Comparison of ENCODE assay signal across 12 cellular contexts in the genomic region with DNA sequence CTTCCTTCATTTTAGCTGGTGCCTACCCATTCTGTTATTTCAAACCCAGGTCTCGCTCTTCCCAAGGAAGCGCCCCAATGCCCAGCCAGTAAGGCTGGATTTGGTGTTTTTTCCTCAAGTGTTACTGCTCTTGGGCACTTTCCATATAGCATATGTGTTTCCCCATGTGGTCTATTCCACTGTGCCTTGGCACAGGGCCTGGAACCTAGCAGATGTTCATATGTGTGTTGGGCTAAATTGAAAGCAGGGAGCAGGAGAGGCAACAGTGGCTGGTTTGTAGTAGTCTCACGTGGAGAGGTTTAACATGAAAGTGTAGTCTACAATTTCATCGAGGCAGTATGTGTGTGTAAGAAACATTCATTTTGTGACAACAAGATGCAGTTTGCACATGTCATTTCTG. TPM values are rescaled to one million over a fixed set of nuclear protein-coding genes. Genes with fewer than 3 reads are reported as not detected.
DNase-seq lines count a peak whose midpoint lies in the region; ATAC-seq and TF ChIP-seq lines count a peak whose summit lies in the region.
"Had no signal": no experiment of that assay in that cellular context is flagged by ENCODE, and none has a peak within 500 bp of the region (broad histone marks: within the 10 kb centered on the region; RNA-seq: fewer than 3 reads in every experiment).

No MANE protein-coding gene starts in this region.

- H2AFZ ChIP-seq in GM23338 = no peak overlapping the region

- TF ChIP-seq CTCF in AG09309 (IDR thresholded peaks at IDR 0.05; ENCODE audit: control insufficient read depth, insufficient read depth, low read depth, low read length, missing control alignments) = no peak
- no peak for TF ChIP-seq CTCF in astrocyte of the cerebellum (IDR thresholded peaks at IDR 0.05; ENCODE audit: low read depth, low read length, missing control alignments)
- no peak for TF ChIP-seq CTCF in GM23338 (conservative IDR thresholded peaks at IDR 0.05; ENCODE audit: low read depth in 2 of 2)

- peaks cover 47% of the 10 kb centered on the region for H3K79me2 ChIP-seq in GM23338 (replicated peaks; ENCODE audit: insufficient read depth)

- no peak overlapping the region for H3K4me3 Mint-ChIP-seq in GM23338
- H3K4me3 Mint-ChIP-seq in activated naive CD8-positive, alpha-beta T cell treated with anti-CD3 and anti-CD28 coated beads, Interleukin-2, amount 50 U/mL, for 24 hours = no peak overlapping the region
- H3K4me3 Mint-ChIP-seq: CD4-positive, CD25-positive, alpha-beta regulatory T cell had no signal

- intact Hi-C loops in posterior vena cava (cut with DNase I) = no loop called here

- H3F3A ChIP-seq in GM23338 (replicated peaks; ENCODE audit: low read depth) = no peaks in the 10 kb centered on the region

- H3K36me3 ChIP-seq in GM23338 (ENCODE audit: insufficient read depth) = no peaks in the 10 kb centered on the region

- H3K27ac ChIP-seq in GM23338 (ENCODE audit: low read depth) = no peak overlapping the region
- H3K27ac ChIP-seq: neutrophil had no signal

- DNase-seq in AG09309 (ENCODE audit: low read depth) (peak; percentile 37), HCEC 1CT (peak; percentile 45), astrocyte of the cerebellum (ENCODE audit: low read depth) (peak; percentile 79), left lobe of liver (ENCODE audit: low spot score) (peak; percentile 53), GM23338 (ENCODE audit: low spot score) (no peak), SIG-M5 (lab: John Stamatoyannopoulos, UW) (no peak), posterior vena cava (ENCODE audit: low spot score) (no peak)
- DNase-seq in activated naive CD8-positive, alpha-beta T cell treated with anti-CD3 and anti-CD28 coated beads, Interleukin-2, amount 50 U/mL, for 24 hours = no peak
- DNase-seq: CD4-positive, CD25-positive, alpha-beta regulatory T cell; islet precursor cell; stimulated activated CD4-positive, alpha-beta T cell treated with anti-CD3 and anti-CD28 coated beads, Interleukin-4, amount 100 ng/mL, for 4 hours had no signal

- ATAC-seq in left lobe of liver = no peak
- ATAC-seq in GM23338 = no peak
- no peak for ATAC-seq in activated naive CD8-positive, alpha-beta T cell treated with anti-CD3 and anti-CD28 coated beads, Interleukin-2, amount 50 U/mL, for 24 hours

- no peaks in the 10 kb centered on the region for H3K27me3 ChIP-seq in GM23338 (ENCODE audit: insufficient read depth)
- H3K27me3 ChIP-seq: neutrophil had no signal

- no peak overlapping the region for H3K4me2 ChIP-seq in GM23338

- no peak overlapping the region for H3K4me3 ChIP-seq in AG09309 (ENCODE audit: control insufficient read depth, low read depth, low read length)
- no peak overlapping the region for H3K4me3 ChIP-seq in astrocyte of the cerebellum (ENCODE audit: low read depth, low read length)
- H3K4me3 ChIP-seq in GM23338 = no peak overlapping the region

- in situ Hi-C loops in astrocyte of the cerebellum (cut with HindIII; ENCODE audit: low sequenced_read_pairs) = no loop called here

- H3K9me3 Mint-ChIP-seq in GM23338 = no peaks in the 10 kb centered on the region
- H3K9me3 Mint-ChIP-seq in activated naive CD8-positive, alpha-beta T cell treated with anti-CD3 and anti-CD28 coated beads, Interleukin-2, amount 50 U/mL, for 24 hours = no peaks in the 10 kb centered on the region
- H3K9me3 Mint-ChIP-seq: CD4-positive, CD25-positive, alpha-beta regulatory T cell had no signal

- H4K20me1 ChIP-seq in GM23338 (replicated peaks; ENCODE audit: insufficient read depth) = peaks cover 4% of the 10 kb centered on the region; the same call in 1 of the 2 replicates

- no peaks in the 10 kb centered on the region for H3K27me3 Mint-ChIP-seq in GM23338 (ENCODE audit: insufficient read depth, low read depth, poor library complexity)
- H3K27me3 Mint-ChIP-seq in activated naive CD8-positive, alpha-beta T cell treated with anti-CD3 and anti-CD28 coated beads, Interleukin-2, amount 50 U/mL, for 24 hours = no peaks in the 10 kb centered on the region
- H3K27me3 Mint-ChIP-seq: CD4-positive, CD25-positive, alpha-beta regulatory T cell had no signal

- H3K4me1 ChIP-seq in GM23338 (ENCODE audit: insufficient read depth) = peaks cover 22% of the 10 kb centered on the region

- no peaks in the 10 kb centered on the region for H3K9me2 ChIP-seq in GM23338 (ENCODE audit: insufficient read depth)

- peaks cover 6% of the 10 kb centered on the region; the same call in 2 of the 3 replicates for H3K36me3 Mint-ChIP-seq in GM23338 (ENCODE audit: low read depth)
- H3K36me3 Mint-ChIP-seq in activated naive CD8-positive, alpha-beta T cell treated with anti-CD3 and anti-CD28 coated beads, Interleukin-2, amount 50 U/mL, for 24 hours (ENCODE audit: low read depth) = peaks cover 2% of the 10 kb centered on the region

- no peak overlapping the region for H3K27ac Mint-ChIP-seq in GM23338
- H3K27ac Mint-ChIP-seq in activated naive CD8-positive, alpha-beta T cell treated with anti-CD3 and anti-CD28 coated beads, Interleukin-2, amount 50 U/mL, for 24 hours = no peak overlapping the region

- H3K4me1 Mint-ChIP-seq in GM23338 = peaks cover 16% of the 10 kb centered on the region
- peaks cover 10% of the 10 kb centered on the region for H3K4me1 Mint-ChIP-seq in activated naive CD8-positive, alpha-beta T cell treated with anti-CD3 and anti-CD28 coated beads, Interleukin-2, amount 50 U/mL, for 24 hours

TF ChIP-seq in GM23338, 12 proteins besides CTCF, POLR2A, EP300 and RAD21:
- TF ChIP-seq, protein P1, sequence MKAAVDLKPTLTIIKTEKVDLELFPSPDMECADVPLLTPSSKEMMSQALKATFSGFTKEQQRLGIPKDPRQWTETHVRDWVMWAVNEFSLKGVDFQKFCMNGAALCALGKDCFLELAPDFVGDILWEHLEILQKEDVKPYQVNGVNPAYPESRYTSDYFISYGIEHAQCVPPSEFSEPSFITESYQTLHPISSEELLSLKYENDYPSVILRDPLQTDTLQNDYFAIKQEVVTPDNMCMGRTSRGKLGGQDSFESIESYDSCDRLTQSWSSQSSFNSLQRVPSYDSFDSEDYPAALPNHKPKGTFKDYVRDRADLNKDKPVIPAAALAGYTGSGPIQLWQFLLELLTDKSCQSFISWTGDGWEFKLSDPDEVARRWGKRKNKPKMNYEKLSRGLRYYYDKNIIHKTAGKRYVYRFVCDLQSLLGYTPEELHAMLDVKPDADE (IDR thresholded peaks at IDR 0.05) = no peak
- no peak for TF ChIP-seq CREB1 (CRISPR knock-in tag; IDR thresholded peaks at IDR 0.05; ENCODE audit: low read depth)
- TF ChIP-seq NANOG (IDR thresholded peaks at IDR 0.05; ENCODE audit: borderline replicate concordance) = no peak
- TF ChIP-seq EZH2phosphoT487 (IDR thresholded peaks at IDR 0.05; ENCODE audit: unreplicated experiment) = no peak
- TF ChIP-seq, protein P2, sequence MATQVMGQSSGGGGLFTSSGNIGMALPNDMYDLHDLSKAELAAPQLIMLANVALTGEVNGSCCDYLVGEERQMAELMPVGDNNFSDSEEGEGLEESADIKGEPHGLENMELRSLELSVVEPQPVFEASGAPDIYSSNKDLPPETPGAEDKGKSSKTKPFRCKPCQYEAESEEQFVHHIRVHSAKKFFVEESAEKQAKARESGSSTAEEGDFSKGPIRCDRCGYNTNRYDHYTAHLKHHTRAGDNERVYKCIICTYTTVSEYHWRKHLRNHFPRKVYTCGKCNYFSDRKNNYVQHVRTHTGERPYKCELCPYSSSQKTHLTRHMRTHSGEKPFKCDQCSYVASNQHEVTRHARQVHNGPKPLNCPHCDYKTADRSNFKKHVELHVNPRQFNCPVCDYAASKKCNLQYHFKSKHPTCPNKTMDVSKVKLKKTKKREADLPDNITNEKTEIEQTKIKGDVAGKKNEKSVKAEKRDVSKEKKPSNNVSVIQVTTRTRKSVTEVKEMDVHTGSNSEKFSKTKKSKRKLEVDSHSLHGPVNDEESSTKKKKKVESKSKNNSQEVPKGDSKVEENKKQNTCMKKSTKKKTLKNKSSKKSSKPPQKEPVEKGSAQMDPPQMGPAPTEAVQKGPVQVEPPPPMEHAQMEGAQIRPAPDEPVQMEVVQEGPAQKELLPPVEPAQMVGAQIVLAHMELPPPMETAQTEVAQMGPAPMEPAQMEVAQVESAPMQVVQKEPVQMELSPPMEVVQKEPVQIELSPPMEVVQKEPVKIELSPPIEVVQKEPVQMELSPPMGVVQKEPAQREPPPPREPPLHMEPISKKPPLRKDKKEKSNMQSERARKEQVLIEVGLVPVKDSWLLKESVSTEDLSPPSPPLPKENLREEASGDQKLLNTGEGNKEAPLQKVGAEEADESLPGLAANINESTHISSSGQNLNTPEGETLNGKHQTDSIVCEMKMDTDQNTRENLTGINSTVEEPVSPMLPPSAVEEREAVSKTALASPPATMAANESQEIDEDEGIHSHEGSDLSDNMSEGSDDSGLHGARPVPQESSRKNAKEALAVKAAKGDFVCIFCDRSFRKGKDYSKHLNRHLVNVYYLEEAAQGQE (IDR thresholded peaks at IDR 0.05; ENCODE audit: unreplicated experiment) = no peak
- TF ChIP-seq POLR2AphosphoS5 (IDR thresholded peaks at IDR 0.05; ENCODE audit: low read depth) = no peak
- no peak for TF ChIP-seq STAT1 (IDR thresholded peaks at IDR 0.05; ENCODE audit: unreplicated experiment)
- no peak for TF ChIP-seq EZH2 (IDR thresholded peaks at IDR 0.05; ENCODE audit: low read depth, unreplicated experiment)
- no peak for TF ChIP-seq JUNB (IDR thresholded peaks at IDR 0.05; ENCODE audit: unreplicated experiment)
- no peak for TF ChIP-seq ZNF331 (CRISPR knock-in tag; IDR thresholded peaks at IDR 0.05; ENCODE audit: low read depth)

RNA-seq across cellular contexts. Expression of a gene that starts 48.2 kb away (rescaled TPM):
- total RNA-seq in left lobe of liver (39.2 TPM), posterior vena cava (10 to 100 TPM; 17.8 to 24.8 TPM)
- 10.5 and 13.3 TPM in 2 replicates for total RNA-seq in GM23338 (2014; rRNA removed; shearing (Covaris generic))
- 9.7 and 10.0 TPM in 2 replicates for polyA plus RNA-seq in GM23338 (2016; fragmentation: Nextera tagmentation; extraction: Ambion mirVana)

Comparison
In these comparisons a context has a peak if more than half of its experiments do, and no peak if none do; other contexts are left out.
1. DNase-seq: peak in AG09309 (single experiment), HCEC 1CT (single experiment), astrocyte of the cerebellum (single experiment) and left lobe of liver (single experiment); none in GM23338 (single experiment), SIG-M5 (single experiment), activated naive CD8-positive, alpha-beta T cell treated with anti-CD3 and anti-CD28 coated beads, Interleukin-2, amount 50 U/mL, for 24 hours (single experiment) and posterior vena cava (single experiment).